ENCODE assay signal across 10 cellular contexts in genomic region chr7:34596887-34597286, GRCh38.
A peak's percentile ranks its signal among the peaks of the same experiment; 100 is the strongest.
DNase-seq lines count a peak whose midpoint lies in the region; ATAC-seq and TF ChIP-seq lines count a peak whose summit lies in the region.
"Had no signal": no experiment of that assay in that cellular context is flagged by ENCODE, and none has a peak within 500 bp of the region (broad histone marks: within the 10 kb centered on the region; RNA-seq: fewer than 3 reads in every experiment).

No MANE protein-coding gene starts in this region.

- ATAC-seq in esophagus mucosa = peak; percentile 52
- ATAC-seq in GM21515 (IDR thresholded peaks at IDR 0.05; ENCODE audit: unreplicated experiment) = no peak
- ATAC-seq in HG02642 (IDR thresholded peaks at IDR 0.05; ENCODE audit: poor library complexity, unreplicated experiment) = no peak

- no peaks in the 10 kb centered on the region for H3K36me3 ChIP-seq in NT2/D1 (ENCODE audit: insufficient read depth, insufficient read length, low read length)

- no peak overlapping the region for H3K9ac ChIP-seq in NT2/D1 (ENCODE audit: insufficient read length, low read depth)

- peak; percentile 5 for DNase-seq in AG08395 (ENCODE audit: low spot score)
- DNase-seq in GM12865 (ENCODE audit: low read depth) = no peak
- peak; percentile 13 for DNase-seq in NT2/D1 (ENCODE audit: low read depth, low spot score)
- no peak for DNase-seq in stimulated activated CD4-positive, alpha-beta T cell treated with anti-CD3 and anti-CD28 coated beads, Interleukin-2, amount 100 ng/mL, for 48 hours
- no peak for DNase-seq in activated naive CD4-positive, alpha-beta T cell (lab: John Stamatoyannopoulos, UW)
- DNase-seq: NCI-H446 treated with DMSO at 0.1 percent for 48 hours; stimulated activated CD8-positive, alpha-beta memory T cell treated with anti-CD3 and anti-CD28 coated beads, Interleukin-4, amount 100 ng/mL, for 48 hours had no signal

- peaks cover 2% of the 10 kb centered on the region for H3K4me1 ChIP-seq in NT2/D1 (ENCODE audit: insufficient read depth, insufficient read length)

- peaks cover 3% of the 10 kb centered on the region; the same call in 1 of the 2 replicates for H3K9me3 ChIP-seq in NT2/D1 (ENCODE audit: insufficient read depth, low read length)

- no peaks in the 10 kb centered on the region for H3K27me3 ChIP-seq in NT2/D1 (ENCODE audit: insufficient read depth, insufficient read length)

- H3K4me3 ChIP-seq in GM12865 (ENCODE audit: low read depth, low read length) (no peak overlapping the region), NT2/D1 (ENCODE audit: insufficient read length, low read depth) (no peak overlapping the region)

- peak; percentile 7 for TF ChIP-seq CTCF in GM12865 (IDR thresholded peaks at IDR 0.05; ENCODE audit: insufficient read depth, low read depth, low read length, missing control alignments)

Comparison
In these comparisons a context has a peak if more than half of its experiments do, and no peak if none do; other contexts are left out.
1. DNase-seq: peak in AG08395 (single experiment) and NT2/D1 (single experiment); none in GM12865 (single experiment), stimulated activated CD4-positive, alpha-beta T cell treated with anti-CD3 and anti-CD28 coated beads, Interleukin-2, amount 100 ng/mL, for 48 hours (0 of 2) and activated naive CD4-positive, alpha-beta T cell (0 of 4).